ENCODE assay signal across 27 cellular contexts in genomic region chr13:28866932-28867331, GRCh38. TPM values are rescaled to one million over a fixed set of nuclear protein-coding genes. Genes with fewer than 3 reads are reported as not detected.
"Had no signal": no experiment of that assay in that cellular context is flagged by ENCODE, and none has a peak within 500 bp of the region (broad histone marks: within the 10 kb centered on the region; RNA-seq: fewer than 3 reads in every experiment).

No MANE protein-coding gene starts in this region.

- ATAC-seq: lower lobe of right lung, natural killer cell, psoas muscle had no signal

- H3K9me3 ChIP-seq: lower lobe of right lung, neutrophil, psoas muscle, right lobe of liver, thoracic aorta, tibial nerve, uterus had no signal

- H3K4me1 ChIP-seq: lower lobe of right lung, neural progenitor cell, parathyroid adenoma, psoas muscle, right lobe of liver, suprapubic skin, tibial nerve, uterus had no signal

- DNase-seq: head of caudate nucleus; hypothalamus; immature natural killer cell; kidney; lower lobe of right lung; mammary epithelial cell; mesenchymal stem cell; naive B cell; natural killer cell; nephron progenitor cell; occipital lobe; psoas muscle; right lobe of liver; stimulated activated CD4-positive, alpha-beta T cell treated with anti-CD3 and anti-CD28 coated beads, Interleukin-12 subunit alpha, Interleukin-12 subunit beta, amount 100 ng/mL, for 4 hours; stimulated activated CD4-positive, alpha-beta T cell treated with anti-CD3 and anti-CD28 coated beads, Interleukin-15, amount 100 ng/mL, for 24 hours; stimulated activated CD4-positive, alpha-beta T cell treated with anti-CD3 and anti-CD28 coated beads, Interleukin-2, amount 100 ng/mL, for 24 hours; stimulated activated CD4-positive, alpha-beta T cell treated with anti-CD3 and anti-CD28 coated beads, Interleukin-4, amount 100 ng/mL, for 1 hour; stimulated activated naive CD4-positive, alpha-beta T cell; uterus had no signal

- H3K27me3 ChIP-seq: neural progenitor cell, neutrophil, right lobe of liver, tibial nerve, uterus had no signal

- H3K4me3 ChIP-seq: lower lobe of right lung, neural progenitor cell, psoas muscle, right lobe of liver, skin epidermis, suprapubic skin, thoracic aorta, tibial nerve, uterus had no signal

- H3K36me3 ChIP-seq: lower lobe of right lung, neural progenitor cell, neutrophil, right lobe of liver, suprapubic skin, thoracic aorta, tibial nerve, uterus had no signal

- H3K27ac ChIP-seq: lower lobe of right lung, neural progenitor cell, neutrophil, parathyroid adenoma, psoas muscle, right lobe of liver, skin epidermis, suprapubic skin, tibial nerve, uterus had no signal

RNA-seq across cellular contexts. Expression of gene MTUS2, which starts 46.8 kb away (rescaled TPM):
- total RNA-seq: natural killer cell, subcutaneous adipose tissue had no signal
